ENCODE assay signal across 1 cellular context in genomic region chr9:100094411-100094810, GRCh38.
TF ChIP-seq lines count a peak whose summit lies in the region.

No MANE protein-coding gene starts in this region.

TF ChIP-seq in K562, 482 proteins besides CTCF, POLR2A, EP300 and RAD21:
- 0 out of 2 replicates have a peak, but pooled peaks have one; percentile 23 for TF ChIP-seq ZNF121 (CRISPR knock-in tag; conservative IDR thresholded peaks at IDR 0.05)
